In the genomic region with DNA sequence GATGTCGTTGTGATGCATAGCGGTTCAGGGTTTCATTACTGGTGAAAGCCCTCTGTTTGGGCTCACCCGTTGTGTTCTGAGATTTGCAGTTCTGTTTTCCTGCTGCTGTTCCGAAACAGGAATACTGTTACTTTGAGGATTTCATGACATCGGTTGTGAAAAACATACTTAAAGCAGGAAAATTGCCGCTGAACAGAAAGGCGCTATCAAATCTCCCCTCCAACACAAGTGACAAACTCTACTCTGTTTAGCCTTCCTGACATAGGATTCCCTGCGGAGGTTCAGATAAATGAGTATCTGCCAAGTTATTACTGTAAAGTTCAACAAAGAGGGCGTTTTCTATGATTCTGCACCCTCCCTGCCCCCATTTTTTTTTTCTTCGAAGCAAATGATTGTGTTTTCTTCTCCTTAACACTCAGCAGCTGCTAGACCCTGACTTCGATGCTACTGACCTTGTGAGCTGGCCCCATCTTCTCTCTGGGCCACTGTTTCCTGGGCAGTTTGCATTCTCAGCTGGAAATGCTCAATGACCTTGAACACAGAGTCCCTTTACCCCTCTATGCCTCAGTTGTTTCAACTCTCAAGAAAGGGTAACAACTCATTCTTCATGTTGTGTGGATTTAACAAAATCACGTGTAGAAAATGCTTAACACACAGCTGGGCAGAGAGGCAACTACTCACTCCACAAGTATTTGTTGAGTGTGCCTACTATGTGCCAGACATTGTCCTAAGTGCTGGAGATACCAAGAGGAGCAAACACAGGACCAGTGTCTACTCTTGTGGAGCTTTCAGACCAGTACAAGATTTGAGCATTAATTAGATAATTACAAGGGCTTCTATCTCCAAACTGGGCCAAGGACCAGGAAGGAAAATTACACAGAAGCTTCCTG, we compare ENCODE assay signal across 21 cellular contexts.
A peak's percentile ranks its signal among the peaks of the same experiment; 100 is the strongest.
DNase-seq lines count a peak whose midpoint lies in the region; ATAC-seq and TF ChIP-seq lines count a peak whose summit lies in the region.
"Had no signal": no experiment of that assay in that cellular context is flagged by ENCODE, and none has a peak within 500 bp of the region (broad histone marks: within the 10 kb centered on the region; RNA-seq: fewer than 3 reads in every experiment).

No MANE protein-coding gene starts in this region.

- H3K9ac ChIP-seq in adipocyte (ENCODE audit: low read length) = peak overlapping the region; percentile 59
- no peak overlapping the region for H3K9ac ChIP-seq in endodermal cell (ENCODE audit: extremely low read depth, low read length, poor library complexity, severe bottlenecking)
- no peak overlapping the region for H3K9ac ChIP-seq in liver (ENCODE audit: low read depth in 1 of 2, low read length in 2 of 2)

- ATAC-seq in sciatic nerve (peak; percentile 56), upper lobe of left lung (ENCODE audit: low FRiP score in 2 of 2) (no peak)
- ATAC-seq in CD4-positive, alpha-beta T cell (ENCODE audit: poor library complexity) = no peak
- ATAC-seq: K562 had no signal

- H3K9me3 Mint-ChIP-seq in endodermal cell = no peaks in the 10 kb centered on the region
- no peaks in the 10 kb centered on the region for H3K9me3 Mint-ChIP-seq in CD4-positive, alpha-beta T cell
- H3K9me3 Mint-ChIP-seq: activated naive CD4-positive, alpha-beta T cell treated with anti-CD3 and anti-CD28 coated beads for 36 hours; natural killer cell treated with Interleukin-12 subunit alpha and Interleukin-12 subunit beta and Interleukin-15 and Interleukin-18, amount 100 ng/mL, for 72 hours had no signal

- peak overlapping the region; percentile 57 for H3K4me3 ChIP-seq in adipocyte (ENCODE audit: low read length)
- no peak overlapping the region for H3K4me3 ChIP-seq in endodermal cell (ENCODE audit: low read length)
- H3K4me3 ChIP-seq in liver (ENCODE audit: low read depth in 1 of 3, low read length in 3 of 3) = no peak overlapping the region
- H3K4me3 ChIP-seq in upper lobe of left lung = no peak overlapping the region
- H3K4me3 ChIP-seq: K562, Peyer's patch, vagina had no signal

- WGBS in endodermal cell (ENCODE audit: insufficient coverage in 1 of 2, insufficient read length in 1 of 2), 2 experiments = 92% methylated on average over 11 to 12 of the region's 12 CpGs
- 85% methylated on average over 12 of the region's 12 CpGs for WGBS in liver
- WGBS in upper lobe of left lung, 2 donors = 87 to 88% methylated on average over 12 of the region's 12 CpGs

- DNase-seq in adipocyte (ENCODE audit: low read depth) = no peak
- DNase-seq in endodermal cell = no peak
- no peak for DNase-seq in sciatic nerve (ENCODE audit: low spot score)
- no peak for DNase-seq in NCI-H187 (lab: John Stamatoyannopoulos, UW)
- no peak for DNase-seq in upper lobe of left lung
- DNase-seq in CD4-positive, alpha-beta T cell = no peak
- DNase-seq in NCI-H146 treated with DMSO at 0.1 percent for 48 hours (lab: John Stamatoyannopoulos, UW; ENCODE audit: unreplicated experiment) = no peak
- DNase-seq: activated naive CD4-positive, alpha-beta T cell treated with anti-CD3 and anti-CD28 coated beads for 36 hours; activated T-cell treated with anti-CD3 and anti-CD28 coated beads, Interleukin-2, amount 50 U/mL, for 48 hours; amniotic stem cell; Calu3; dermis blood vessel endothelial cell; DND-41; GOT3; NCI-H510A; Peyer's patch; stimulated activated CD8-positive, alpha-beta memory T cell treated with anti-CD3 and anti-CD28 coated beads, Interleukin-4, amount 100 ng/mL, for 48 hours had no signal

- H3K4me1 Mint-ChIP-seq in endodermal cell = peaks cover 3% of the 10 kb centered on the region
- H3K4me1 Mint-ChIP-seq in CD4-positive, alpha-beta T cell (ENCODE audit: low read depth) = no peaks in the 10 kb centered on the region

- H3K27me3 Mint-ChIP-seq in endodermal cell (ENCODE audit: insufficient read depth) = no peaks in the 10 kb centered on the region
- H3K27me3 Mint-ChIP-seq in CD4-positive, alpha-beta T cell = no peaks in the 10 kb centered on the region

- peaks cover 3% of the 10 kb centered on the region for H3K36me3 Mint-ChIP-seq in endodermal cell (ENCODE audit: low read depth)
- H3K36me3 Mint-ChIP-seq in CD4-positive, alpha-beta T cell (ENCODE audit: low read depth) = no peaks in the 10 kb centered on the region
- H3K36me3 Mint-ChIP-seq: natural killer cell treated with Interleukin-12 subunit alpha and Interleukin-12 subunit beta and Interleukin-15 and Interleukin-18, amount 100 ng/mL, for 72 hours had no signal

- H3K9me3 ChIP-seq in adipocyte (ENCODE audit: control insufficient read depth, low read length) (no peaks in the 10 kb centered on the region), endodermal cell (ENCODE audit: control insufficient read depth, low read length) (no peaks in the 10 kb centered on the region), liver (ENCODE audit: control insufficient read depth in 4 of 4, low read length in 3 of 4) (no peaks in the 10 kb centered on the region), upper lobe of left lung (no peaks in the 10 kb centered on the region)
- no peaks in the 10 kb centered on the region for H3K9me3 ChIP-seq in CD4-positive, alpha-beta T cell (ENCODE audit: control insufficient read depth, low read length)
- H3K9me3 ChIP-seq: Peyer's patch, vagina had no signal

- TF ChIP-seq CTCF in endodermal cell (conservative IDR thresholded peaks at IDR 0.05) (no peak), liver (IDR thresholded peaks at IDR 0.05; ENCODE audit: low read depth, low read length, missing input control) (no peak), upper lobe of left lung (IDR thresholded peaks at IDR 0.05) (no peak)
- TF ChIP-seq CTCF in CD4-positive, alpha-beta T cell (IDR thresholded peaks at IDR 0.05) = no peak

- POLR2A ChIA-PET in CD4-positive, alpha-beta T cell (lab: Charles Lee) = no interaction called here

- no peak for TF ChIP-seq RAD21 in liver (IDR thresholded peaks at IDR 0.05)

- H3K4me1 ChIP-seq in adipocyte (ENCODE audit: control insufficient read depth, insufficient read depth, low read length) (peaks cover 45% of the 10 kb centered on the region), endodermal cell (ENCODE audit: control insufficient read depth, insufficient read depth, low read length) (no peaks in the 10 kb centered on the region), liver (ENCODE audit: control insufficient read depth in 4 of 4, insufficient read depth in 4 of 4, low read length in 3 of 4) (no peaks in the 10 kb centered on the region), upper lobe of left lung (no peaks in the 10 kb centered on the region)
- H3K4me1 ChIP-seq: Peyer's patch had no signal

- H3K27me3 ChIP-seq in adipocyte (replicated peaks; ENCODE audit: control insufficient read depth, insufficient read depth, low read length) = no peaks in the 10 kb centered on the region
- H3K27me3 ChIP-seq in endodermal cell (ENCODE audit: control insufficient read depth, insufficient read depth, low read length, poor library complexity, severe bottlenecking) = no peaks in the 10 kb centered on the region
- no peaks in the 10 kb centered on the region for H3K27me3 ChIP-seq in liver (ENCODE audit: control insufficient read depth in 4 of 4, insufficient read depth in 4 of 4, low read length in 3 of 4)
- no peaks in the 10 kb centered on the region for H3K27me3 ChIP-seq in upper lobe of left lung
- no peaks in the 10 kb centered on the region for H3K27me3 ChIP-seq in CD4-positive, alpha-beta T cell (ENCODE audit: control insufficient read depth, insufficient read depth, low read length)
- H3K27me3 ChIP-seq: Peyer's patch, vagina had no signal

- no peak overlapping the region for H3K4me3 Mint-ChIP-seq in endodermal cell
- no peak overlapping the region for H3K4me3 Mint-ChIP-seq in CD4-positive, alpha-beta T cell
- H3K4me3 Mint-ChIP-seq: activated naive CD4-positive, alpha-beta T cell treated with anti-CD3 and anti-CD28 coated beads for 36 hours; natural killer cell treated with Interleukin-12 subunit alpha and Interleukin-12 subunit beta and Interleukin-15 and Interleukin-18, amount 100 ng/mL, for 72 hours had no signal

- TF ChIP-seq EP300 in upper lobe of left lung (IDR thresholded peaks at IDR 0.05) = no peak

- TF ChIP-seq POLR2A in upper lobe of left lung (IDR thresholded peaks at IDR 0.05) = no peak

- CTCF ChIA-PET in CD4-positive, alpha-beta T cell (lab: Charles Lee) = no interaction called here

- no peaks in the 10 kb centered on the region for H3K36me3 ChIP-seq in adipocyte (ENCODE audit: control insufficient read depth, insufficient read depth, low read length, severe bottlenecking)
- no peaks in the 10 kb centered on the region for H3K36me3 ChIP-seq in endodermal cell (ENCODE audit: control insufficient read depth, insufficient read depth, low read length)
- H3K36me3 ChIP-seq in liver (ENCODE audit: control insufficient read depth in 4 of 4, insufficient read depth in 3 of 4, low read depth in 1 of 4, low read length in 3 of 4) = no peaks in the 10 kb centered on the region
- no peaks in the 10 kb centered on the region for H3K36me3 ChIP-seq in upper lobe of left lung
- H3K36me3 ChIP-seq: Peyer's patch, vagina had no signal

- H3K27ac Mint-ChIP-seq in endodermal cell = no peak overlapping the region
- H3K27ac Mint-ChIP-seq in CD4-positive, alpha-beta T cell = no peak overlapping the region
- H3K27ac Mint-ChIP-seq: activated naive CD4-positive, alpha-beta T cell treated with anti-CD3 and anti-CD28 coated beads for 36 hours; natural killer cell treated with Interleukin-12 subunit alpha and Interleukin-12 subunit beta and Interleukin-15 and Interleukin-18, amount 100 ng/mL, for 72 hours had no signal

- H3K27ac ChIP-seq in endodermal cell (ENCODE audit: low read depth, low read length) (peak overlapping the region; percentile 45), liver (ENCODE audit: low read depth in 1 of 2, low read length in 2 of 2) (peak overlapping the region in 1 of 2 donors; percentile 28), upper lobe of left lung (no peak overlapping the region)
- H3K27ac ChIP-seq in CD4-positive, alpha-beta T cell (ENCODE audit: low read depth, low read length) = no peak overlapping the region
- H3K27ac ChIP-seq: vagina had no signal

- intact Hi-C loops in sciatic nerve (cut with DNase I) = no loop called here
- intact Hi-C loops in CD4-positive, alpha-beta T cell (cut with DNase I, micrococcal nuclease) = no loop called here

TF ChIP-seq in liver, 16 proteins besides CTCF, POLR2A, EP300 and RAD21:
- no peak for TF ChIP-seq GABPA (IDR thresholded peaks at IDR 0.05 in 1 of 2, conservative IDR thresholded peaks at IDR 0.05 in 1 of 2)
- peak in 1 of 2 donors; percentile 16 for TF ChIP-seq RXRA (IDR thresholded peaks at IDR 0.05)
- TF ChIP-seq NR2F2 (IDR thresholded peaks at IDR 0.05) = peak; percentile 59
- TF ChIP-seq JUND (IDR thresholded peaks at IDR 0.05) = no peak
- no peak for TF ChIP-seq YY1 (IDR thresholded peaks at IDR 0.05)
